In genomic region chr10:125016611-125017202, GRCh38 we compare ENCODE assay signal across 10 cellular contexts.
DNase-seq lines count a peak whose midpoint lies in the region; TF ChIP-seq lines count a peak whose summit lies in the region.
"Had no signal": no experiment of that assay in that cellular context is flagged by ENCODE, and none has a peak within 500 bp of the region (broad histone marks: within the 10 kb centered on the region; RNA-seq: fewer than 3 reads in every experiment).

No MANE protein-coding gene starts in this region.

- H3K4me2 ChIP-seq in SK-N-SH = no peak overlapping the region
- H3K4me2 ChIP-seq: KMS-11 had no signal

- H2AFZ ChIP-seq in SK-N-SH (ENCODE audit: low read depth) = no peak overlapping the region

- H3K36me3 ChIP-seq in ascending aorta (no peaks in the 10 kb centered on the region), tibial artery (no peaks in the 10 kb centered on the region), SK-N-SH (replicated peaks in 1 of 2; ENCODE audit: control insufficient read depth in 1 of 2, insufficient read depth in 2 of 2, low read length in 1 of 2) (peaks cover 8 to 12% of the 10 kb centered on the region in 2 experiments)

- peak overlapping the region in 1 of 2 donors; percentile 41 for H3K4me3 ChIP-seq in ascending aorta
- peak overlapping the region; percentile 3 to 36 for H3K4me3 ChIP-seq in tibial artery
- H3K4me3 ChIP-seq in SK-N-SH (ENCODE audit: low read depth in 2 of 2, low read length in 1 of 2) = no peak overlapping the region

- H3K27me3 ChIP-seq in ascending aorta (no peaks in the 10 kb centered on the region), tibial artery (no peaks in the 10 kb centered on the region), SK-N-SH (ENCODE audit: insufficient read depth) (no peaks in the 10 kb centered on the region)

- POLR2A ChIA-PET in activated CD4-positive, alpha-beta memory T cell treated with anti-CD3 and anti-CD28 coated beads for 36 hours (lab: Charles Lee) = no interaction called here
- POLR2A ChIA-PET in SK-N-SH (lab: Yijun Ruan, JAX) = interaction anchor here (2.0 kb wide), 1 partner anchor 9 kb away, joined by 6 read pairs; no protein-coding TSS in a partner anchor

- no peak overlapping the region for H3K4me3 Mint-ChIP-seq in nephron progenitor cell
- no peak overlapping the region for H3K4me3 Mint-ChIP-seq in activated CD4-positive, alpha-beta memory T cell treated with anti-CD3 and anti-CD28 coated beads for 36 hours

- H3K27ac ChIP-seq in ascending aorta = peak overlapping the region; percentile 90 to 94
- peak overlapping the region; percentile 85 to 90 for H3K27ac ChIP-seq in tibial artery
- peak overlapping the region in 1 of 2 experiments; percentile 97; a peak in 2 of 4 replicates for H3K27ac ChIP-seq in SK-N-SH (ENCODE audit: low read depth in 2 of 2, low read length in 1 of 2)
- H3K27ac ChIP-seq: KMS-11 had no signal

- peaks cover 37% of the 10 kb centered on the region for H3K4me1 Mint-ChIP-seq in nephron progenitor cell
- no peaks in the 10 kb centered on the region for H3K4me1 Mint-ChIP-seq in activated CD4-positive, alpha-beta memory T cell treated with anti-CD3 and anti-CD28 coated beads for 36 hours (ENCODE audit: low read depth)

- TF ChIP-seq CTCF in ascending aorta (IDR thresholded peaks at IDR 0.05) (no peak), nephron progenitor cell (IDR thresholded peaks at IDR 0.05) (no peak), tibial artery (IDR thresholded peaks at IDR 0.05) (no peak), SK-N-SH (IDR thresholded peaks at IDR 0.05) (no peak)

- peaks cover 2% of the 10 kb centered on the region for H3K27me3 Mint-ChIP-seq in nephron progenitor cell (ENCODE audit: low read depth, poor library complexity)
- peaks cover 6% of the 10 kb centered on the region for H3K27me3 Mint-ChIP-seq in activated CD4-positive, alpha-beta memory T cell treated with anti-CD3 and anti-CD28 coated beads for 36 hours

- peaks cover 36 to 90% of the 10 kb centered on the region in 2 donors for H3K4me1 ChIP-seq in ascending aorta
- H3K4me1 ChIP-seq in tibial artery = peaks cover 0 to 100% (median 94%) of the 10 kb centered on the region in 4 donors
- H3K4me1 ChIP-seq in SK-N-SH (ENCODE audit: control insufficient read depth in 1 of 2, insufficient read depth in 2 of 2, low read depth in 1 of 2, low read length in 1 of 2) = peaks cover 6 to 81% of the 10 kb centered on the region in 2 experiments; a peak in 2 of 4 replicates

- no peak for TF ChIP-seq EP300 in SK-N-SH (IDR thresholded peaks at IDR 0.05; ENCODE audit: borderline replicate concordance in 1 of 2, low read depth in 1 of 2, low read length in 1 of 2)

- peaks cover 86% of the 10 kb centered on the region for H3K79me2 ChIP-seq in SK-N-SH (ENCODE audit: insufficient read depth)

- 82% methylated on average over 12 of the region's 14 CpGs for whole genome bisulfite sequencing in SK-N-SH (ENCODE audit: low lambda C conversion rate)

- H3K9me3 ChIP-seq in ascending aorta (no peaks in the 10 kb centered on the region), tibial artery (no peaks in the 10 kb centered on the region), SK-N-SH (no peaks in the 10 kb centered on the region)

- CTCF ChIA-PET in activated CD4-positive, alpha-beta memory T cell treated with anti-CD3 and anti-CD28 coated beads for 36 hours (lab: Charles Lee) = no interaction called here
- CTCF ChIA-PET in SK-N-SH (lab: Yijun Ruan, JAX) = interaction anchor here (1.2 to 2.8 kb wide), 6 partner anchors 9 to 31 kb away, joined by 3 to 10 read pairs (median 6); no protein-coding TSS in a partner anchor

- no peaks in the 10 kb centered on the region for H3K9me2 ChIP-seq in SK-N-SH

- peaks cover 26% of the 10 kb centered on the region for H3K9me3 Mint-ChIP-seq in nephron progenitor cell
- no peaks in the 10 kb centered on the region for H3K9me3 Mint-ChIP-seq in activated CD4-positive, alpha-beta memory T cell treated with anti-CD3 and anti-CD28 coated beads for 36 hours

- peak in 1 of 2 donors; percentile 89 for DNase-seq in ascending aorta (ENCODE audit: low spot score in 2 of 2)
- DNase-seq in globus pallidus (ENCODE audit: low spot score) = peak; percentile 78
- DNase-seq in nephron progenitor cell = no peak
- DNase-seq in tibial artery = peak; percentile 76 to 92
- no peak for DNase-seq in activated CD4-positive, alpha-beta memory T cell treated with anti-CD3 and anti-CD28 coated beads for 36 hours
- DNase-seq in NCI-H146 (lab: John Stamatoyannopoulos, UW) = no peak
- DNase-seq in SK-N-SH = no peak
- no peak for DNase-seq in cerebellum (ENCODE audit: low spot score)
- DNase-seq: GOT3 had no signal

- H3K9ac ChIP-seq in SK-N-SH = no peak overlapping the region
- H3K9ac ChIP-seq: KMS-11 had no signal

- TF ChIP-seq RAD21 in SK-N-SH (IDR thresholded peaks at IDR 0.05; ENCODE audit: low read length) = no peak

- peak overlapping the region; percentile 38 for H3K27ac Mint-ChIP-seq in nephron progenitor cell
- H3K27ac Mint-ChIP-seq in activated CD4-positive, alpha-beta memory T cell treated with anti-CD3 and anti-CD28 coated beads for 36 hours = no peak overlapping the region

- peaks cover 84% of the 10 kb centered on the region for H3K36me3 Mint-ChIP-seq in nephron progenitor cell (ENCODE audit: low read depth)
- H3K36me3 Mint-ChIP-seq in activated CD4-positive, alpha-beta memory T cell treated with anti-CD3 and anti-CD28 coated beads for 36 hours = no peaks in the 10 kb centered on the region

- intact Hi-C loops in ascending aorta (cut with DNase I) = loop anchor here (1.0 to 2.0 kb wide), 2 partner anchors 17 to 44 kb away; no protein-coding TSS in a partner anchor
- intact Hi-C loops in tibial artery (cut with DNase I; ENCODE audit: low total_unique reads) = no loop called here
- intact Hi-C loops in activated CD4-positive, alpha-beta memory T cell treated with anti-CD3 and anti-CD28 coated beads for 36 hours (cut with micrococcal nuclease) = no loop called here

- H4K20me1 ChIP-seq in SK-N-SH (ENCODE audit: insufficient read depth) = peaks cover 94% of the 10 kb centered on the region

- H3F3A ChIP-seq in SK-N-SH (replicated peaks; ENCODE audit: insufficient read depth) = no peaks in the 10 kb centered on the region

TF ChIP-seq in SK-N-SH, 30 proteins besides CTCF, POLR2A, EP300 and RAD21:
- TF ChIP-seq MEF2A (IDR thresholded peaks at IDR 0.05; ENCODE audit: borderline replicate concordance, low read depth) = no peak

Comparison
In these comparisons a context has a peak if more than half of its experiments do, and no peak if none do; other contexts are left out.
1. DNase-seq: peak in globus pallidus (single experiment) and tibial artery (2 of 2); none in nephron progenitor cell (single experiment), activated CD4-positive, alpha-beta memory T cell treated with anti-CD3 and anti-CD28 coated beads for 36 hours (single experiment), NCI-H146 (single experiment), SK-N-SH (single experiment) and cerebellum (single experiment).
2. H3K4me3 ChIP-seq: peak in tibial artery (2 of 2); none in SK-N-SH (0 of 2).